ENCODE assay signal across 11 cellular contexts in the genomic region with DNA sequence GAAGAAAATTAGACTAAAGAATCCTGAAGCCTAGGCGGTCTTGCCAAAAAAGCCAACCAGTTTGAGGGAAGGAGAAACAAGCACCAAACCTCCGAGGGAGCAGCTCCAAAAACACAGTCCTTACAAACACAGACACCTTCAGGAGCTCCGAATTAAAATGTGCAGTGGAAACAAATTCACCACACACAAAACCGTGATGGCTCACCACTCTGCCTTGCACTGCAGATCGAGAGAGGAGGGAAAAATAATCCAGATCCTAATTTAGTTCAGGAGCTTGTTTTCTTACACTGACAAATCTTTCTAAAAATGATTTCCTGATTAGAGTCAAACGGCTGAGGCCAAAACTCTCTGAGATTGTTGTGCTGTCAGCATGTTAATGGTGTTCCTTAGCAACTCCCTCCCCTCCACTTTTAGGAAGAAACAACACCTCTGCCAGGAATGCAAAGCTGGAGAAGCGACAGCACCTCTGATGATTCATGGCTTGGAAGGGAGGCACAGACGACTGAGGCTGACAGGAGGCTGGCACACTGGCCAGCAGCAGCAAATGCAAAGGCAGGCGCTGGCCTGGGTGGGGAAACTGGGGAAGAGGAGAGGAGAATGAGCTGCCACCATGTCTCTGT.
DNase-seq lines count a peak whose midpoint lies in the region; ATAC-seq and TF ChIP-seq lines count a peak whose summit lies in the region.
"Had no signal": no experiment of that assay in that cellular context is flagged by ENCODE, and none has a peak within 500 bp of the region (broad histone marks: within the 10 kb centered on the region; RNA-seq: fewer than 3 reads in every experiment).

No MANE protein-coding gene starts in this region.

- no peaks in the 10 kb centered on the region for H3K9me3 ChIP-seq in gastrocnemius medialis
- H3K9me3 ChIP-seq: SK-N-SH had no signal

- no peaks in the 10 kb centered on the region for H3K27me3 ChIP-seq in gastrocnemius medialis

- ATAC-seq in gastrocnemius medialis (peak; percentile 68 to 98), HG03039 (IDR thresholded peaks at IDR 0.05; ENCODE audit: unreplicated experiment) (no peak)
- ATAC-seq: stimulated activated naive CD8-positive, alpha-beta T cell treated with anti-CD3 and anti-CD28 coated beads, Interleukin-15, amount 100 ng/mL, for 72 hours had no signal

- in situ Hi-C loops in gastrocnemius medialis (cut with MboI; ENCODE audit: low sequenced_read_pairs in 4 of 4): no loop called here

- TF ChIP-seq POLR2A in gastrocnemius medialis (IDR thresholded peaks at IDR 0.05): no peak

- DNase-seq in NCI-H226 (peak; percentile 40), coronary artery (ENCODE audit: low spot score) (peak; percentile 75), kidney tubule cell (ENCODE audit: low spot score) (peak; percentile 86), gastrocnemius medialis (peak; percentile 21 to 35), D341Med (ENCODE audit: low spot score) (no peak), NCI-H1436 (lab: John Stamatoyannopoulos, UW) (no peak), OCI-M2 (lab: John Stamatoyannopoulos, UW; ENCODE audit: unreplicated experiment) (no peak)
- DNase-seq: NCI-H526; SK-N-SH; stimulated activated naive CD8-positive, alpha-beta T cell treated with anti-CD3 and anti-CD28 coated beads, Interleukin-15, amount 100 ng/mL, for 72 hours had no signal

- H3K36me3 ChIP-seq in gastrocnemius medialis: no peaks in the 10 kb centered on the region

- intact Hi-C loops in gastrocnemius medialis (cut with DNase I; ENCODE audit: low total_unique reads): no loop called here

- no peak overlapping the region for H3K4me3 ChIP-seq in coronary artery
- H3K4me3 ChIP-seq in gastrocnemius medialis: peak overlapping the region in 1 of 4 donors; percentile 10

- TF ChIP-seq CTCF in coronary artery (IDR thresholded peaks at IDR 0.05): no peak
- no peak for TF ChIP-seq CTCF in gastrocnemius medialis (IDR thresholded peaks at IDR 0.05 in 4 of 5, conservative IDR thresholded peaks at IDR 0.05 in 1 of 5)

- peaks cover 9 to 16% of the 10 kb centered on the region in 2 donors for H3K4me1 ChIP-seq in gastrocnemius medialis

- H3K27ac ChIP-seq in coronary artery (peak overlapping the region in 1 of 2 donors; percentile 25), gastrocnemius medialis (peak overlapping the region in 3 of 4 donors; percentile 12 to 49 (median 24))

Comparison
In these comparisons a context has a peak if more than half of its experiments do, and no peak if none do; other contexts are left out.
1. DNase-seq: peak in NCI-H226 (single experiment), coronary artery (single experiment), kidney tubule cell (single experiment) and gastrocnemius medialis (2 of 2); none in D341Med (single experiment), NCI-H1436 (single experiment) and OCI-M2 (single experiment).